Comparison of ENCODE assay signal across 22 cellular contexts in the genomic region with DNA sequence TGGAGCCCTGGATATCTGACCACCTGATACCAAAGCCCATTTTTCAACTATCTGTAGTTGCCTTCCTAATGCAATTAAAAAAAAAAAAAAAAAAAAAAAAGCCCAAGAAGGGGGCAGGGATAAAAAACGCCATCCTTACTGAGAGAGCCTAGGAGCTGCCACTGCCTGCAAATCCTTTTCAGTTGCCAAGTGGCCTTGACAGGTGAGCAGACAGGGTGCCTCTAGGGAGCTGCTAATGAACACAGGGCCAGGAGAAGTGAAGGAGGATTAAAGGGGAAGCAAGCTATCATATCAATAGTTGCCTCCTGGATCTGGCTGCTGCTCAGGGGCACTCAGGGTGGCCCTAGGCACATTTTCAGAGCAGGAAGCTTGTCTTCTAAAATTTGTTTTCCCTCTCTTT.
"Had no signal": no experiment of that assay in that cellular context is flagged by ENCODE, and none has a peak within 500 bp of the region (broad histone marks: within the 10 kb centered on the region; RNA-seq: fewer than 3 reads in every experiment).

No MANE protein-coding gene starts in this region.

- H3K36me3 ChIP-seq: brain microvascular endothelial cell, cardiac muscle cell, MG63 had no signal

- ATAC-seq: activated CD4-positive, alpha-beta T cell treated with anti-CD3 and anti-CD28 coated beads for 36 hours; activated T-helper 17 cell treated with anti-CD3 and anti-CD28 coated beads, Interleukin-2, amount 50 U/mL, for 72 hours; T-cell had no signal

- H3K27me3 ChIP-seq: brain microvascular endothelial cell, cardiac muscle cell, MG63 had no signal

- H3K27ac ChIP-seq: brain microvascular endothelial cell, cardiac muscle cell, SK-N-MC, VCaP had no signal

- H3K9me3 ChIP-seq: MG63 had no signal

- DNase-seq: activated CD4-positive, alpha-beta memory T cell treated with anti-CD3 and anti-CD28 coated beads, Interleukin-2, amount 10 ng/mL, durations not matched to agents 7 days and 5 days; activated CD4-positive, alpha-beta T cell treated with anti-CD3 and anti-CD28 coated beads for 36 hours; activated CD4-positive, alpha-beta T cell treated with anti-CD3 and anti-CD28 coated beads, Interleukin-2, amount 50 U/mL, for 1 hour; activated gamma-delta T cell; activated naive CD4-positive, alpha-beta T cell treated with anti-CD3 and anti-CD28 coated beads for 36 hours; activated T-cell treated with anti-CD3 and anti-CD28 coated beads for 4 hours; activated T-cell treated with anti-CD3 and anti-CD28 coated beads, Interleukin-2, amount 50 U/mL, for 48 hours; brain microvascular endothelial cell; MG63; MV-4-11; NCI-H1092 treated with DMSO at 0.1 percent for 48 hours; NCI-H1436 treated with DMSO at 0.1 percent for 48 hours; NCI-H187 treated with DMSO at 0.1 percent for 48 hours; NCI-H2081 treated with DMSO at 0.1 percent for 48 hours; NCI-H510A treated with DMSO at 0.1 percent for 48 hours; NCI-H69; SIG-M5; T-cell had no signal

- H3K4me3 ChIP-seq: cardiac muscle cell, MG63, SK-N-MC had no signal
